Comparison of ENCODE assay signal across 1 cellular context in genomic region chr2:48249093-48249492, GRCh38.
TF ChIP-seq lines count a peak whose summit lies in the region.

No MANE protein-coding gene starts in this region.

TF ChIP-seq in HCT116, 20 proteins besides CTCF, POLR2A, EP300 and RAD21 (continued from another document):
- TF ChIP-seq REST (IDR thresholded peaks at IDR 0.05; ENCODE audit: low read depth): no peak
- TF ChIP-seq SIN3A (IDR thresholded peaks at IDR 0.05; ENCODE audit: low read depth): no peak
- TF ChIP-seq YY1 (IDR thresholded peaks at IDR 0.05; ENCODE audit: extremely low read depth, insufficient replicate concordance, low read depth, low read length): no peak
- no peak for TF ChIP-seq EZH2 (IDR thresholded peaks at IDR 0.05)
- TF ChIP-seq ATF3 (IDR thresholded peaks at IDR 0.05): no peak
- TF ChIP-seq CEBPB (IDR thresholded peaks at IDR 0.05; ENCODE audit: low read depth): no peak
- no peak for TF ChIP-seq ZFX (IDR thresholded peaks at IDR 0.05)
- TF ChIP-seq ZBTB33 (IDR thresholded peaks at IDR 0.05; ENCODE audit: extremely low read depth, insufficient replicate concordance, low read length): no peak
- no peak for TF ChIP-seq JUND (IDR thresholded peaks at IDR 0.05)
- TF ChIP-seq SRF (IDR thresholded peaks at IDR 0.05; ENCODE audit: low read depth): no peak
- TF ChIP-seq MAX (IDR thresholded peaks at IDR 0.05): no peak
